ENCODE assay signal across 1 cellular context in genomic region chr12:56589783-56590182, GRCh38.
TF ChIP-seq lines count a peak whose summit lies in the region.

No MANE protein-coding gene starts in this region.

TF ChIP-seq in SK-N-SH treated with all-trans-retinoic acid at 6 μM for 48 hours, 23 proteins besides CTCF, POLR2A, EP300 and RAD21 (continued from another document):
- TF ChIP-seq TOX (CRISPR knock-in tag; IDR thresholded peaks at IDR 0.05; ENCODE audit: borderline replicate concordance) (no peak), ISL1 (CRISPR knock-in tag; IDR thresholded peaks at IDR 0.05) (no peak), ESRRG (CRISPR knock-in tag; IDR thresholded peaks at IDR 0.05) (no peak), CSDC2 (CRISPR knock-in tag; IDR thresholded peaks at IDR 0.05) (no peak), PPARA (CRISPR knock-in tag; IDR thresholded peaks at IDR 0.05; ENCODE audit: borderline replicate concordance) (no peak), ARNTL (CRISPR knock-in tag; IDR thresholded peaks at IDR 0.05; ENCODE audit: borderline replicate concordance, low read depth) (no peak)
- TF ChIP-seq, protein P1, sequence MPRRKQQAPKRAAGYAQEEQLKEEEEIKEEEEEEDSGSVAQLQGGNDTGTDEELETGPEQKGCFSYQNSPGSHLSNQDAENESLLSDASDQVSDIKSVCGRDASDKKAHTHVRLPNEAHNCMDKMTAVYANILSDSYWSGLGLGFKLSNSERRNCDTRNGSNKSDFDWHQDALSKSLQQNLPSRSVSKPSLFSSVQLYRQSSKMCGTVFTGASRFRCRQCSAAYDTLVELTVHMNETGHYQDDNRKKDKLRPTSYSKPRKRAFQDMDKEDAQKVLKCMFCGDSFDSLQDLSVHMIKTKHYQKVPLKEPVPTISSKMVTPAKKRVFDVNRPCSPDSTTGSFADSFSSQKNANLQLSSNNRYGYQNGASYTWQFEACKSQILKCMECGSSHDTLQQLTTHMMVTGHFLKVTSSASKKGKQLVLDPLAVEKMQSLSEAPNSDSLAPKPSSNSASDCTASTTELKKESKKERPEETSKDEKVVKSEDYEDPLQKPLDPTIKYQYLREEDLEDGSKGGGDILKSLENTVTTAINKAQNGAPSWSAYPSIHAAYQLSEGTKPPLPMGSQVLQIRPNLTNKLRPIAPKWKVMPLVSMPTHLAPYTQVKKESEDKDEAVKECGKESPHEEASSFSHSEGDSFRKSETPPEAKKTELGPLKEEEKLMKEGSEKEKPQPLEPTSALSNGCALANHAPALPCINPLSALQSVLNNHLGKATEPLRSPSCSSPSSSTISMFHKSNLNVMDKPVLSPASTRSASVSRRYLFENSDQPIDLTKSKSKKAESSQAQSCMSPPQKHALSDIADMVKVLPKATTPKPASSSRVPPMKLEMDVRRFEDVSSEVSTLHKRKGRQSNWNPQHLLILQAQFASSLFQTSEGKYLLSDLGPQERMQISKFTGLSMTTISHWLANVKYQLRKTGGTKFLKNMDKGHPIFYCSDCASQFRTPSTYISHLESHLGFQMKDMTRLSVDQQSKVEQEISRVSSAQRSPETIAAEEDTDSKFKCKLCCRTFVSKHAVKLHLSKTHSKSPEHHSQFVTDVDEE (CRISPR knock-in tag; IDR thresholded peaks at IDR 0.05): no peak
